1 cellular context compared by ENCODE assay signal in genomic region chr4:2484993-2485392, GRCh38.
TF ChIP-seq lines count a peak whose summit lies in the region.

No MANE protein-coding gene starts in this region.

TF ChIP-seq in GM12878, 131 proteins besides CTCF, POLR2A, EP300 and RAD21 (continued from another document and continues in another):
- TF ChIP-seq, protein P1, sequence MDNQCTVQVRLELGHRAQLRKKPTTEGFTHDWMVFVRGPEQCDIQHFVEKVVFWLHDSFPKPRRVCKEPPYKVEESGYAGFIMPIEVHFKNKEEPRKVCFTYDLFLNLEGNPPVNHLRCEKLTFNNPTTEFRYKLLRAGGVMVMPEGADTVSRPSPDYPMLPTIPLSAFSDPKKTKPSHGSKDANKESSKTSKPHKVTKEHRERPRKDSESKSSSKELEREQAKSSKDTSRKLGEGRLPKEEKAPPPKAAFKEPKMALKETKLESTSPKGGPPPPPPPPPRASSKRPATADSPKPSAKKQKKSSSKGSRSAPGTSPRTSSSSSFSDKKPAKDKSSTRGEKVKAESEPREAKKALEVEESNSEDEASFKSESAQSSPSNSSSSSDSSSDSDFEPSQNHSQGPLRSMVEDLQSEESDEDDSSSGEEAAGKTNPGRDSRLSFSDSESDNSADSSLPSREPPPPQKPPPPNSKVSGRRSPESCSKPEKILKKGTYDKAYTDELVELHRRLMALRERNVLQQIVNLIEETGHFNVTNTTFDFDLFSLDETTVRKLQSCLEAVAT (IDR thresholded peaks at IDR 0.05), result no peak
- TF ChIP-seq ZBED1 (IDR thresholded peaks at IDR 0.05; ENCODE audit: borderline replicate concordance), result no peak
- TF ChIP-seq LARP7 (IDR thresholded peaks at IDR 0.05), result no peak
- TF ChIP-seq KDM1A (IDR thresholded peaks at IDR 0.05; ENCODE audit: borderline replicate concordance), result no peak
- no peak for TF ChIP-seq FOXK2 (IDR thresholded peaks at IDR 0.05)
- TF ChIP-seq TAF1 (IDR thresholded peaks at IDR 0.05; ENCODE audit: borderline replicate concordance, low read depth, low read length), result no peak
- TF ChIP-seq RUNX3 (IDR thresholded peaks at IDR 0.05; ENCODE audit: low read length), result peak; percentile 32; the same call in 1 of the 2 replicates
- TF ChIP-seq ATF7 (IDR thresholded peaks at IDR 0.05; ENCODE audit: low read depth), result peak; percentile 84
- peak; percentile 93 for TF ChIP-seq PKNOX1 (IDR thresholded peaks at IDR 0.05)
- TF ChIP-seq HDGF (IDR thresholded peaks at IDR 0.05), result 0 out of 2 replicates have a peak, but pooled peaks have one; percentile 74
- TF ChIP-seq MEF2B (IDR thresholded peaks at IDR 0.05; ENCODE audit: partially characterized antibody, poor library complexity, severe bottlenecking), result no peak
- TF ChIP-seq CUX1 (IDR thresholded peaks at IDR 0.05; ENCODE audit: insufficient replicate concordance, low read depth, low read length), result peak; percentile 23
- no peak for TF ChIP-seq FOXM1 (IDR thresholded peaks at IDR 0.05; ENCODE audit: low read depth, low read length)
- TF ChIP-seq, protein P2, sequence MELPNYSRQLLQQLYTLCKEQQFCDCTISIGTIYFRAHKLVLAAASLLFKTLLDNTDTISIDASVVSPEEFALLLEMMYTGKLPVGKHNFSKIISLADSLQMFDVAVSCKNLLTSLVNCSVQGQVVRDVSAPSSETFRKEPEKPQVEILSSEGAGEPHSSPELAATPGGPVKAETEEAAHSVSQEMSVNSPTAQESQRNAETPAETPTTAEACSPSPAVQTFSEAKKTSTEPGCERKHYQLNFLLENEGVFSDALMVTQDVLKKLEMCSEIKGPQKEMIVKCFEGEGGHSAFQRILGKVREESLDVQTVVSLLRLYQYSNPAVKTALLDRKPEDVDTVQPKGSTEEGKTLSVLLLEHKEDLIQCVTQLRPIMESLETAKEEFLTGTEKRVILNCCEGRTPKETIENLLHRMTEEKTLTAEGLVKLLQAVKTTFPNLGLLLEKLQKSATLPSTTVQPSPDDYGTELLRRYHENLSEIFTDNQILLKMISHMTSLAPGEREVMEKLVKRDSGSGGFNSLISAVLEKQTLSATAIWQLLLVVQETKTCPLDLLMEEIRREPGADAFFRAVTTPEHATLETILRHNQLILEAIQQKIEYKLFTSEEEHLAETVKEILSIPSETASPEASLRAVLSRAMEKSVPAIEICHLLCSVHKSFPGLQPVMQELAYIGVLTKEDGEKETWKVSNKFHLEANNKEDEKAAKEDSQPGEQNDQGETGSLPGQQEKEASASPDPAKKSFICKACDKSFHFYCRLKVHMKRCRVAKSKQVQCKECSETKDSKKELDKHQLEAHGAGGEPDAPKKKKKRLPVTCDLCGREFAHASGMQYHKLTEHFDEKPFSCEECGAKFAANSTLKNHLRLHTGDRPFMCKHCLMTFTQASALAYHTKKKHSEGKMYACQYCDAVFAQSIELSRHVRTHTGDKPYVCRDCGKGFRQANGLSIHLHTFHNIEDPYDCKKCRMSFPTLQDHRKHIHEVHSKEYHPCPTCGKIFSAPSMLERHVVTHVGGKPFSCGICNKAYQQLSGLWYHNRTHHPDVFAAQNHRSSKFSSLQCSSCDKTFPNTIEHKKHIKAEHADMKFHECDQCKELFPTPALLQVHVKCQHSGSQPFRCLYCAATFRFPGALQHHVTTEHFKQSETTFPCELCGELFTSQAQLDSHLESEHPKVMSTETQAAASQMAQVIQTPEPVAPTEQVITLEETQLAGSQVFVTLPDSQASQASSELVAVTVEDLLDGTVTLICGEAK (IDR thresholded peaks at IDR 0.05; ENCODE audit: borderline replicate concordance), result no peak
- TF ChIP-seq, protein P3, sequence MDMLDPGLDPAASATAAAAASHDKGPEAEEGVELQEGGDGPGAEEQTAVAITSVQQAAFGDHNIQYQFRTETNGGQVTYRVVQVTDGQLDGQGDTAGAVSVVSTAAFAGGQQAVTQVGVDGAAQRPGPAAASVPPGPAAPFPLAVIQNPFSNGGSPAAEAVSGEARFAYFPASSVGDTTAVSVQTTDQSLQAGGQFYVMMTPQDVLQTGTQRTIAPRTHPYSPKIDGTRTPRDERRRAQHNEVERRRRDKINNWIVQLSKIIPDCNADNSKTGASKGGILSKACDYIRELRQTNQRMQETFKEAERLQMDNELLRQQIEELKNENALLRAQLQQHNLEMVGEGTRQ (IDR thresholded peaks at IDR 0.05; ENCODE audit: borderline replicate concordance, low read depth, low read length), result no peak
- TF ChIP-seq ZNF274 (IDR thresholded peaks at IDR 0.05; ENCODE audit: insufficient read depth, insufficient read length), result no peak
- TF ChIP-seq, protein P4, sequence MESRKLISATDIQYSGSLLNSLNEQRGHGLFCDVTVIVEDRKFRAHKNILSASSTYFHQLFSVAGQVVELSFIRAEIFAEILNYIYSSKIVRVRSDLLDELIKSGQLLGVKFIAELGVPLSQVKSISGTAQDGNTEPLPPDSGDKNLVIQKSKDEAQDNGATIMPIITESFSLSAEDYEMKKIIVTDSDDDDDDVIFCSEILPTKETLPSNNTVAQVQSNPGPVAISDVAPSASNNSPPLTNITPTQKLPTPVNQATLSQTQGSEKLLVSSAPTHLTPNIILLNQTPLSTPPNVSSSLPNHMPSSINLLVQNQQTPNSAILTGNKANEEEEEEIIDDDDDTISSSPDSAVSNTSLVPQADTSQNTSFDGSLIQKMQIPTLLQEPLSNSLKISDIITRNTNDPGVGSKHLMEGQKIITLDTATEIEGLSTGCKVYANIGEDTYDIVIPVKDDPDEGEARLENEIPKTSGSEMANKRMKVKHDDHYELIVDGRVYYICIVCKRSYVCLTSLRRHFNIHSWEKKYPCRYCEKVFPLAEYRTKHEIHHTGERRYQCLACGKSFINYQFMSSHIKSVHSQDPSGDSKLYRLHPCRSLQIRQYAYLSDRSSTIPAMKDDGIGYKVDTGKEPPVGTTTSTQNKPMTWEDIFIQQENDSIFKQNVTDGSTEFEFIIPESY (IDR thresholded peaks at IDR 0.05), result no peak
- 0 out of 2 replicates have a peak, but pooled peaks have one; percentile 24 for TF ChIP-seq ATF2 (IDR thresholded peaks at IDR 0.05; ENCODE audit: low read length)
- TF ChIP-seq, protein P5, sequence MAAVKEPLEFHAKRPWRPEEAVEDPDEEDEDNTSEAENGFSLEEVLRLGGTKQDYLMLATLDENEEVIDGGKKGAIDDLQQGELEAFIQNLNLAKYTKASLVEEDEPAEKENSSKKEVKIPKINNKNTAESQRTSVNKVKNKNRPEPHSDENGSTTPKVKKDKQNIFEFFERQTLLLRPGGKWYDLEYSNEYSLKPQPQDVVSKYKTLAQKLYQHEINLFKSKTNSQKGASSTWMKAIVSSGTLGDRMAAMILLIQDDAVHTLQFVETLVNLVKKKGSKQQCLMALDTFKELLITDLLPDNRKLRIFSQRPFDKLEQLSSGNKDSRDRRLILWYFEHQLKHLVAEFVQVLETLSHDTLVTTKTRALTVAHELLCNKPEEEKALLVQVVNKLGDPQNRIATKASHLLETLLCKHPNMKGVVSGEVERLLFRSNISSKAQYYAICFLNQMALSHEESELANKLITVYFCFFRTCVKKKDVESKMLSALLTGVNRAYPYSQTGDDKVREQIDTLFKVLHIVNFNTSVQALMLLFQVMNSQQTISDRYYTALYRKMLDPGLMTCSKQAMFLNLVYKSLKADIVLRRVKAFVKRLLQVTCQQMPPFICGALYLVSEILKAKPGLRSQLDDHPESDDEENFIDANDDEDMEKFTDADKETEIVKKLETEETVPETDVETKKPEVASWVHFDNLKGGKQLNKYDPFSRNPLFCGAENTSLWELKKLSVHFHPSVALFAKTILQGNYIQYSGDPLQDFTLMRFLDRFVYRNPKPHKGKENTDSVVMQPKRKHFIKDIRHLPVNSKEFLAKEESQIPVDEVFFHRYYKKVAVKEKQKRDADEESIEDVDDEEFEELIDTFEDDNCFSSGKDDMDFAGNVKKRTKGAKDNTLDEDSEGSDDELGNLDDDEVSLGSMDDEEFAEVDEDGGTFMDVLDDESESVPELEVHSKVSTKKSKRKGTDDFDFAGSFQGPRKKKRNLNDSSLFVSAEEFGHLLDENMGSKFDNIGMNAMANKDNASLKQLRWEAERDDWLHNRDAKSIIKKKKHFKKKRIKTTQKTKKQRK (IDR thresholded peaks at IDR 0.05; ENCODE audit: low read depth, low read length), result no peak
- no peak for TF ChIP-seq STAT1 (conservative IDR thresholded peaks at IDR 0.05)
- no peak for TF ChIP-seq RB1 (IDR thresholded peaks at IDR 0.05; ENCODE audit: borderline replicate concordance)
- no peak for TF ChIP-seq ZSCAN29 (IDR thresholded peaks at IDR 0.05)
- TF ChIP-seq BACH1 (IDR thresholded peaks at IDR 0.05; ENCODE audit: borderline replicate concordance), result no peak
- TF ChIP-seq ZNF207 (IDR thresholded peaks at IDR 0.05; ENCODE audit: borderline replicate concordance), result no peak
- peak; percentile 61; the same call in 1 of the 2 replicates for TF ChIP-seq CREB1 (IDR thresholded peaks at IDR 0.05; ENCODE audit: low read depth)
- no peak for TF ChIP-seq ESRRA (IDR thresholded peaks at IDR 0.05; ENCODE audit: low read length)
- no peak for TF ChIP-seq JUNB (IDR thresholded peaks at IDR 0.05)
- 0 out of 2 replicates have a peak, but pooled peaks have one; percentile 36 for TF ChIP-seq GATAD2B (conservative IDR thresholded peaks at IDR 0.05; ENCODE audit: low read depth)
- peak; percentile 64; the same call in 1 of the 2 replicates for TF ChIP-seq CREM (IDR thresholded peaks at IDR 0.05; ENCODE audit: low read depth)
- no peak; the same call in 1 of the 2 replicates for TF ChIP-seq CHD2 (IDR thresholded peaks at IDR 0.05; ENCODE audit: borderline replicate concordance, low read depth, low read length)
- TF ChIP-seq POLR2AphosphoS2 (IDR thresholded peaks at IDR 0.05; ENCODE audit: low read depth, low read length), result no peak
- no peak for TF ChIP-seq EZH2 (IDR thresholded peaks at IDR 0.05; ENCODE audit: borderline replicate concordance, control insufficient read depth, low read depth, low read length)
- no peak for TF ChIP-seq NRF1 (conservative IDR thresholded peaks at IDR 0.05; ENCODE audit: low read depth, low read length)
- TF ChIP-seq MTA2 (IDR thresholded peaks at IDR 0.05; ENCODE audit: low read depth), result peak; percentile 56; the same call in 1 of the 2 replicates
- TF ChIP-seq, protein P6, sequence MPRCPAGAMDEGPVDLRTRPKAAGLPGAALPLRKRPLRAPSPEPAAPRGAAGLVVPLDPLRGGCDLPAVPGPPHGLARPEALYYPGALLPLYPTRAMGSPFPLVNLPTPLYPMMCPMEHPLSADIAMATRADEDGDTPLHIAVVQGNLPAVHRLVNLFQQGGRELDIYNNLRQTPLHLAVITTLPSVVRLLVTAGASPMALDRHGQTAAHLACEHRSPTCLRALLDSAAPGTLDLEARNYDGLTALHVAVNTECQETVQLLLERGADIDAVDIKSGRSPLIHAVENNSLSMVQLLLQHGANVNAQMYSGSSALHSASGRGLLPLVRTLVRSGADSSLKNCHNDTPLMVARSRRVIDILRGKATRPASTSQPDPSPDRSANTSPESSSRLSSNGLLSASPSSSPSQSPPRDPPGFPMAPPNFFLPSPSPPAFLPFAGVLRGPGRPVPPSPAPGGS (IDR thresholded peaks at IDR 0.05; ENCODE audit: borderline replicate concordance, insufficient read depth, low read depth, low read length, poor library complexity, severe bottlenecking), result no peak
- no peak for TF ChIP-seq SMAD1 (IDR thresholded peaks at IDR 0.05; ENCODE audit: low read depth, partially characterized antibody)
- TF ChIP-seq NFXL1 (IDR thresholded peaks at IDR 0.05; ENCODE audit: borderline replicate concordance), result no peak
- TF ChIP-seq SMAD5 (IDR thresholded peaks at IDR 0.05; ENCODE audit: low read depth), result no peak
